In genomic region chr9:105444130-105444529, GRCh38 we compare ENCODE assay signal across 22 cellular contexts. TPM values are rescaled to one million over a fixed set of nuclear protein-coding genes. Genes with fewer than 3 reads are reported as not detected.
DNase-seq lines count a peak whose midpoint lies in the region; ATAC-seq and TF ChIP-seq lines count a peak whose summit lies in the region.
"Had no signal": no experiment of that assay in that cellular context is flagged by ENCODE, and none has a peak within 500 bp of the region (broad histone marks: within the 10 kb centered on the region; RNA-seq: fewer than 3 reads in every experiment).

No MANE protein-coding gene starts in this region.

- CTCF ChIA-PET in mammary epithelial cell (lab: Charles Lee; ENCODE audit: low non-redundant PET): no interaction called here

- no peaks in the 10 kb centered on the region for H3K27me3 ChIP-seq in mammary epithelial cell (ENCODE audit: insufficient read depth, low read length)
- no peaks in the 10 kb centered on the region for H3K27me3 ChIP-seq in breast epithelium
- H3K27me3 ChIP-seq in WERI-Rb-1 (ENCODE audit: insufficient read depth, low read depth, severe bottlenecking): no peaks in the 10 kb centered on the region
- H3K27me3 ChIP-seq in foreskin keratinocyte: no peaks in the 10 kb centered on the region
- no peaks in the 10 kb centered on the region for H3K27me3 ChIP-seq in smooth muscle cell (ENCODE audit: low read depth)
- H3K27me3 ChIP-seq: left lung, upper lobe of left lung had no signal

- peaks cover 8% of the 10 kb centered on the region for H3F3A ChIP-seq in smooth muscle cell (ENCODE audit: low read depth)

- 40% methylated on average over 4 of the region's 4 CpGs for WGBS in mammary epithelial cell (ENCODE audit: low coverage, missing lambda C conversion rate)
- 11% methylated on average over 4 of the region's 4 CpGs for WGBS in smooth muscle cell (ENCODE audit: low lambda C conversion rate)

- BruUV-seq in mammary epithelial cell (replicated peaks; lab: Mats Ljungman, UMichigan): no TSS peak

- H3K4me2 ChIP-seq in mammary epithelial cell (ENCODE audit: insufficient read depth, low read depth, low read length) (no peak overlapping the region), smooth muscle cell (peak overlapping the region; percentile 28)

- H3K9me3 ChIP-seq in mammary epithelial cell (replicated peaks; ENCODE audit: insufficient read depth, low read length) (no peaks in the 10 kb centered on the region), breast epithelium (no peaks in the 10 kb centered on the region), WERI-Rb-1 (ENCODE audit: severe bottlenecking) (no peaks in the 10 kb centered on the region), smooth muscle cell (replicated peaks; ENCODE audit: low read depth) (no peaks in the 10 kb centered on the region)
- H3K9me3 ChIP-seq: left lung, upper lobe of left lung had no signal

- dilution Hi-C loops in mammary epithelial cell (cut with HindIII; ENCODE audit: low sequenced_read_pairs): no loop called here

- ATAC-seq in foreskin keratinocyte (peak; percentile 73), HG03108 (IDR thresholded peaks at IDR 0.05; ENCODE audit: unreplicated experiment) (no peak)
- ATAC-seq: left lung; sciatic nerve; stimulated activated naive CD8-positive, alpha-beta T cell treated with anti-CD3 and anti-CD28 coated beads, Interleukin-15, amount 100 ng/mL, for 72 hours had no signal

- TF ChIP-seq CTCF in mammary epithelial cell (conservative IDR thresholded peaks at IDR 0.05 in 1 of 2, IDR thresholded peaks at IDR 0.05 in 1 of 2; ENCODE audit: extremely low read depth in 1 of 2, insufficient read depth in 1 of 2, low read depth in 1 of 2, low read length in 2 of 2) (no peak), breast epithelium (IDR thresholded peaks at IDR 0.05) (no peak), WERI-Rb-1 (IDR thresholded peaks at IDR 0.05; ENCODE audit: low read depth, low read length) (no peak), foreskin keratinocyte (conservative IDR thresholded peaks at IDR 0.05) (peak; percentile 20), smooth muscle cell (IDR thresholded peaks at IDR 0.05; ENCODE audit: borderline replicate concordance, insufficient read depth, poor library complexity, severe bottlenecking) (no peak), GM13977 (IDR thresholded peaks at IDR 0.05; ENCODE audit: extremely low read depth, insufficient read depth, missing control alignments) (no peak)

- no peak for TF ChIP-seq POLR2A in breast epithelium (IDR thresholded peaks at IDR 0.05)

- H4K20me1 ChIP-seq in mammary epithelial cell (ENCODE audit: insufficient read depth, low read length) (no peaks in the 10 kb centered on the region), smooth muscle cell (ENCODE audit: low read depth) (no peaks in the 10 kb centered on the region)

- H3K27ac ChIP-seq in mammary epithelial cell (ENCODE audit: insufficient read depth, low read depth, low read length) (no peak overlapping the region), breast epithelium (no peak overlapping the region), WERI-Rb-1 (peak overlapping the region; percentile 38; the same call in 1 of the 2 replicates), foreskin keratinocyte (no peak overlapping the region), smooth muscle cell (ENCODE audit: low read depth) (peak overlapping the region; percentile 63)
- H3K27ac ChIP-seq: C4-2B, left lung, upper lobe of left lung had no signal

- peaks cover 5% of the 10 kb centered on the region for H3K4me1 ChIP-seq in mammary epithelial cell (ENCODE audit: insufficient read depth, low read length)
- H3K4me1 ChIP-seq in breast epithelium: peaks cover 0 to 5% of the 10 kb centered on the region in 2 donors
- peaks cover 11% of the 10 kb centered on the region for H3K4me1 ChIP-seq in foreskin keratinocyte
- peaks cover 14% of the 10 kb centered on the region for H3K4me1 ChIP-seq in smooth muscle cell (ENCODE audit: low read depth)

- in situ Hi-C loops in mammary epithelial cell (cut with MboI; ENCODE audit: low sequenced_read_pairs in 2 of 2) (no loop called here), GM13977 (cut with MboI; ENCODE audit: low pct_unique_long_range_greater_than_20kb, low sequenced_read_pairs, unreplicated experiment) (loop anchor here (25.0 kb wide), 1 partner anchor 268 kb away; no protein-coding TSS in a partner anchor)

- H3K9ac ChIP-seq in mammary epithelial cell (ENCODE audit: insufficient read depth, low read length): no peak overlapping the region
- peak overlapping the region; percentile 18 for H3K9ac ChIP-seq in smooth muscle cell (ENCODE audit: low read depth)

- intact Hi-C loops in mammary epithelial cell (cut with micrococcal nuclease): no loop called here
- intact Hi-C loops in breast epithelium (cut with DNase I; ENCODE audit: low total_unique reads): no loop called here

- H2AFZ ChIP-seq in mammary epithelial cell (ENCODE audit: low read depth, low read length) (peak overlapping the region; percentile 45), smooth muscle cell (ENCODE audit: low read depth) (no peak overlapping the region)

- DNase-seq in mammary epithelial cell (peak; percentile 61), breast epithelium (ENCODE audit: low spot score in 2 of 2) (no peak), WERI-Rb-1 (no peak), foreskin keratinocyte (peak; percentile 64 to 82), smooth muscle cell (lab: John Stamatoyannopoulos, UW; ENCODE audit: unreplicated experiment) (no peak), GM13977 (ENCODE audit: low spot score) (no peak), C1 segment of cervical spinal cord (lab: John Stamatoyannopoulos, UW) (no peak)
- DNase-seq: activated CD4-positive, alpha-beta T cell treated with anti-CD3 and anti-CD28 coated beads for 4 hours; activated effector memory CD4-positive, alpha-beta T cell treated with anti-CD3 and anti-CD28 coated beads, Interleukin-2, amount 50 U/mL, for 16 hours; amygdala; KG1; left lung; NCI-H1105; NCI-H526; occipital lobe; OCI-M1; stimulated activated naive CD8-positive, alpha-beta T cell treated with anti-CD3 and anti-CD28 coated beads, Interleukin-15, amount 100 ng/mL, for 72 hours; T1000; upper lobe of left lung had no signal

- H3K4me3 ChIP-seq in mammary epithelial cell (replicated peaks in 1 of 3; ENCODE audit: insufficient read depth in 1 of 3, low read depth in 2 of 3, low read length in 3 of 3) (no peak overlapping the region), breast epithelium (no peak overlapping the region), WERI-Rb-1 (ENCODE audit: low read depth, low read length) (no peak overlapping the region), smooth muscle cell (no peak overlapping the region)
- H3K4me3 ChIP-seq: left lung, upper lobe of left lung had no signal

- H3K79me2 ChIP-seq in mammary epithelial cell (ENCODE audit: insufficient read depth, low read length) (peaks cover 13% of the 10 kb centered on the region), smooth muscle cell (ENCODE audit: low read depth) (peaks cover 8% of the 10 kb centered on the region)

- H3K36me3 ChIP-seq in mammary epithelial cell (ENCODE audit: insufficient read depth, low read length): no peaks in the 10 kb centered on the region
- no peaks in the 10 kb centered on the region for H3K36me3 ChIP-seq in breast epithelium
- H3K36me3 ChIP-seq in WERI-Rb-1: peaks cover 5% of the 10 kb centered on the region; the same call in 1 of the 2 replicates
- no peaks in the 10 kb centered on the region for H3K36me3 ChIP-seq in smooth muscle cell (ENCODE audit: low read depth)
- H3K36me3 ChIP-seq: left lung, upper lobe of left lung had no signal

RNA-seq across cellular contexts. Expression of gene FSD1L, which starts 3.7 kb away (rescaled TPM):
- total RNA-seq in mammary epithelial cell (10 to 100 TPM in 1 of 2 donors, 1 to 10 TPM in 1; 8.9 to 10.8 TPM), breast epithelium (1 to 10 TPM; 3.4 to 5.9 (median 5.2) TPM), foreskin keratinocyte (3.7 and 5.4 TPM in 2 replicates), smooth muscle cell (7.5 TPM in 2 replicates)
- polyA plus RNA-seq in mammary epithelial cell (1.2 TPM), foreskin keratinocyte (0.57 and 0.64 TPM in 2 replicates), smooth muscle cell (1.0 and 3.2 TPM in 2 replicates)
- polyA minus RNA-seq in mammary epithelial cell: 4.5 TPM

Comparison
In these comparisons a context has a peak if more than half of its experiments do, and no peak if none do; other contexts are left out.
1. DNase-seq: peak in mammary epithelial cell (single experiment) and foreskin keratinocyte (2 of 2); none in breast epithelium (0 of 2), WERI-Rb-1 (single experiment), smooth muscle cell (single experiment), GM13977 (single experiment) and C1 segment of cervical spinal cord (0 of 14).
2. H3K27ac ChIP-seq: peak in WERI-Rb-1 (single experiment) and smooth muscle cell (single experiment); none in mammary epithelial cell (single experiment), breast epithelium (0 of 2) and foreskin keratinocyte (single experiment).